Comparison of ENCODE assay signal across 8 cellular contexts in the genomic region with DNA sequence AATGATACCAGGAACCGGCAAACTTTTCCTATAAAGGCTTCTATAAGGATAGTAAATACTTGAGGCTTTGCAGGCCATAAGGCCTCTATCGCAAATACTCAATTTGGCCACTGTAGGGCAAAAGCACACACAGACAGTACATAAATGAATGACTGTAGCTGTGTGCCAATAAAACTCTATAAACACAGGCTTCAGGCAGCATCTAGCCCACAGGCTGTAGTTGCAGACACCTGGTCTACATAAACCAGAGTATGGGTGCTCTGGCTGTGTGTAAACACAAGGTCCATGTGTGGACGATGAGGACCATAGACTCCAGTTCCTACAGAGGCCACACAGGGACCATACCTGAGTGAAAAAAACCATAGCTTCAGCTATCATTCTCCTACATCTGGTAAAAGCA. TPM values are rescaled to one million over a fixed set of nuclear protein-coding genes. Genes with fewer than 3 reads are reported as not detected.
A peak's percentile ranks its signal among the peaks of the same experiment; 100 is the strongest.
DNase-seq lines count a peak whose midpoint lies in the region; ATAC-seq and TF ChIP-seq lines count a peak whose summit lies in the region.

No MANE protein-coding gene starts in this region.

- H3K36me3 ChIP-seq in HEK293 (ENCODE audit: control insufficient read depth in 2 of 2, insufficient read depth in 1 of 2, low read length in 2 of 2) (peaks cover 17 to 72% of the 10 kb centered on the region in 2 experiments; a peak in 2 of 3 replicates), RWPE2 (ENCODE audit: low read depth) (peaks cover 99% of the 10 kb centered on the region), right atrium auricular region (peaks cover 29% of the 10 kb centered on the region), sigmoid colon (peaks cover 0 to 43% (median 0%) of the 10 kb centered on the region in 4 donors)

- intact Hi-C loops in sigmoid colon (cut with DNase I), result no loop called here

- CTCF ChIA-PET in HEK293 (lab: Yijun Ruan, JAX), result interaction anchor here (0.6 to 2.9 kb wide), 3 partner anchors 31 to 79 kb away, joined by 3 to 16 read pairs (median 3); no protein-coding TSS in a partner anchor

- TF ChIP-seq POLR2A in sigmoid colon (IDR thresholded peaks at IDR 0.05), result no peak

- no peaks in the 10 kb centered on the region for H3K27me3 ChIP-seq in RWPE2 (ENCODE audit: insufficient read depth, poor library complexity, severe bottlenecking)
- H3K27me3 ChIP-seq in right atrium auricular region, result no peaks in the 10 kb centered on the region
- no peaks in the 10 kb centered on the region for H3K27me3 ChIP-seq in sigmoid colon

- no peaks in the 10 kb centered on the region for H3K9me3 ChIP-seq in HEK293 (ENCODE audit: control insufficient read depth, insufficient read depth, low read depth, low read length)
- no peaks in the 10 kb centered on the region for H3K9me3 ChIP-seq in RWPE2 (ENCODE audit: severe bottlenecking)
- no peaks in the 10 kb centered on the region for H3K9me3 ChIP-seq in right atrium auricular region
- H3K9me3 ChIP-seq in sigmoid colon, result no peaks in the 10 kb centered on the region

- peak in 2 of 4 donors; percentile 47 to 56 for TF ChIP-seq EP300 in sigmoid colon (IDR thresholded peaks at IDR 0.05)

- POLR2A ChIA-PET in HEK293 (lab: Yijun Ruan, JAX), result no interaction called here

- H3K27ac ChIP-seq in HEK293 (ENCODE audit: extremely low read depth, low read depth, low read length) (peak overlapping the region; percentile 39; the same call in 1 of the 2 replicates), RWPE2 (ENCODE audit: poor library complexity, severe bottlenecking) (peak overlapping the region; percentile 72), right atrium auricular region (peak overlapping the region; percentile 58 to 72), sigmoid colon (peak overlapping the region; percentile 67 to 97 (median 80))

- TF ChIP-seq CTCF in HEK293 (tag by site-specific recombination; IDR thresholded peaks at IDR 0.05) (no peak), RWPE2 (IDR thresholded peaks at IDR 0.05; ENCODE audit: poor library complexity, severe bottlenecking) (peak; percentile 38), right atrium auricular region (IDR thresholded peaks at IDR 0.05) (peak in 1 of 2 donors; percentile 23), sigmoid colon (IDR thresholded peaks at IDR 0.05) (peak; percentile 9 to 46 (median 39))

- DNase-seq in RWPE2 (ENCODE audit: low spot score) (no peak), right atrium auricular region (ENCODE audit: low spot score) (no peak), sigmoid colon (peak; percentile 77), retina (no peak), DMS79 (lab: John Stamatoyannopoulos, UW) (no peak)
- no peak for DNase-seq in stimulated activated CD4-positive, alpha-beta T cell treated with anti-CD3 and anti-CD28 coated beads, Interleukin-2, amount 100 ng/mL, for 24 hours

- no peaks in the 10 kb centered on the region; the same call in 1 of the 2 replicates for H3K4me1 ChIP-seq in HEK293 (ENCODE audit: control insufficient read depth, insufficient read depth, low read length)
- H3K4me1 ChIP-seq in RWPE2 (ENCODE audit: insufficient read depth, poor library complexity, severe bottlenecking), result peaks cover 40% of the 10 kb centered on the region
- peaks cover 0 to 33% of the 10 kb centered on the region in 2 donors for H3K4me1 ChIP-seq in right atrium auricular region
- peaks cover 0 to 63% (median 40%) of the 10 kb centered on the region in 4 donors for H3K4me1 ChIP-seq in sigmoid colon

- H3K4me3 ChIP-seq in HEK293 (ENCODE audit: low read depth, low read length) (no peak overlapping the region), RWPE2 (ENCODE audit: severe bottlenecking) (no peak overlapping the region), right atrium auricular region (no peak overlapping the region), sigmoid colon (no peak overlapping the region)

- 11 to 63% methylated on average over 3 of the region's 3 CpGs for WGBS in sigmoid colon, 2 donors

- ATAC-seq in RWPE2 (ENCODE audit: low read depth) (peak; percentile 45), HG02884 (IDR thresholded peaks at IDR 0.05; ENCODE audit: unreplicated experiment) (no peak)

TF ChIP-seq in HEK293, 187 proteins besides CTCF, POLR2A, EP300 and RAD21:
- TF ChIP-seq FEZF1 (tag by site-specific recombination; IDR thresholded peaks at IDR 0.05) (no peak), ZBTB26 (tag by site-specific recombination; optimal IDR thresholded peaks at IDR 0.05) (no peak), ZNF311 (tag by site-specific recombination; IDR thresholded peaks at IDR 0.05; ENCODE audit: borderline replicate concordance) (no peak), ZNF146 (tag by site-specific recombination; IDR thresholded peaks at IDR 0.05) (no peak), ZNF248 (tag by site-specific recombination; IDR thresholded peaks at IDR 0.05) (no peak), ZNF670 (tag by site-specific recombination; IDR thresholded peaks at IDR 0.05; ENCODE audit: low read depth) (no peak), ZNF529 (tag by site-specific recombination; IDR thresholded peaks at IDR 0.05; ENCODE audit: insufficient replicate concordance) (no peak)
TF ChIP-seq in HEK293: peak in this region for 0.

RNA-seq across cellular contexts. Expression of gene ZMYND8, which starts 52.2 kb away (rescaled TPM):
- 10 to 100 TPM; 22.0 to 35.3 TPM for total RNA-seq in right atrium auricular region
- total RNA-seq in sigmoid colon, result 10 to 100 TPM; 24.8 to 46.0 (median 29.3) TPM
- 10 to 100 TPM in 2 of 3 donors, 1 to 10 TPM in 1; 7.8 to 23.2 (median 11.3) TPM for polyA plus RNA-seq in sigmoid colon
